In genomic region chr10:26815500-26815899, GRCh38 we compare ENCODE assay signal across 21 cellular contexts.
"Had no signal": no experiment of that assay in that cellular context is flagged by ENCODE, and none has a peak within 500 bp of the region (broad histone marks: within the 10 kb centered on the region; RNA-seq: fewer than 3 reads in every experiment).

No MANE protein-coding gene starts in this region.

- H3K4me2 ChIP-seq: SK-N-SH had no signal

- H3K9ac ChIP-seq: SK-N-SH had no signal

- DNase-seq: KBM-7, MV-4-11, NCI-H1048, NCI-H1105, NCI-H1417, NCI-H1436 treated with DMSO at 0.1 percent for 48 hours, NCI-H1694, NCI-H187 treated with DMSO at 0.1 percent for 48 hours, NCI-H2029 treated with DMSO at 0.1 percent for 48 hours, NCI-H2171 treated with DMSO at 0.1 percent for 48 hours, NCI-H345, NCI-H524, NCI-H526 treated with DMSO at 0.1 percent for 48 hours, NCI-H748 treated with DMSO at 0.1 percent for 48 hours, PC-3, SHP77, SK-N-SH, SW 1271, T-cell had no signal

- H3K9me2 ChIP-seq: SK-N-SH had no signal

- H3K9me3 ChIP-seq: SK-N-SH had no signal

- H3K27ac ChIP-seq: RWPE1 had no signal

- ATAC-seq: Panc1, PC-3, T-cell had no signal
